In the genomic region with DNA sequence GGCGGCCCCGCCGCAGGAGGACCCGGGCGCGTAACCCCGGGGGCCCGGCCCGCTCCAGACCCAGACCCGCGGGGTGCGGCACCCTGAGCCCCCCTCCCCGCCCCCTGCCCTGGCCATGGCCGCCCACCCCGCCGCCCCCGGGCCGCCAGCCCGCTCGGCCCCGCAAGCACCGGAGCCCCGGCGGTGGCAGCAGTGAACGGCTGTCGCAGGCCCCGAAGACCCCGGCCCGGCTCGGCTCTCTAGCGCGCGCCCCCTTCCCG, we compare ENCODE assay signal across 10 cellular contexts. TPM values are rescaled to one million over a fixed set of nuclear protein-coding genes. Genes with fewer than 3 reads are reported as not detected.
DNase-seq lines count a peak whose midpoint lies in the region; ATAC-seq, FAIRE-seq and TF ChIP-seq lines count a peak whose summit lies in the region.
"Had no signal": no experiment of that assay in that cellular context is flagged by ENCODE, and none has a peak within 500 bp of the region (broad histone marks: within the 10 kb centered on the region; RNA-seq: fewer than 3 reads in every experiment).

No MANE protein-coding gene starts in this region.

- TF ChIP-seq CTCF in A549 (IDR thresholded peaks at IDR 0.05), result no peak
- no peak for TF ChIP-seq CTCF in HL-60 (IDR thresholded peaks at IDR 0.05; ENCODE audit: insufficient read depth, low read length)
- TF ChIP-seq CTCF in mucosa of descending colon (IDR thresholded peaks at IDR 0.05), result no peak

- intact Hi-C loops in mucosa of descending colon (cut with DNase I, micrococcal nuclease), result no loop called here

- H3K27me3 ChIP-seq in HL-60 (ENCODE audit: insufficient read depth, poor library complexity, severe bottlenecking), result peaks cover 3% of the 10 kb centered on the region

- no peak overlapping the region for H3K27ac Mint-ChIP-seq in central memory CD8-positive, alpha-beta T cell (ENCODE audit: low read depth)

- no peaks in the 10 kb centered on the region for H3K36me3 ChIP-seq in mucosa of descending colon (ENCODE audit: low read depth)

- H3K4me1 ChIP-seq in A549, result peaks cover 34% of the 10 kb centered on the region
- peaks cover 42% of the 10 kb centered on the region for H3K4me1 ChIP-seq in mucosa of descending colon (ENCODE audit: low read depth)

- peak overlapping the region; percentile 77 for H3K4me3 Mint-ChIP-seq in central memory CD8-positive, alpha-beta T cell

- H3K4me2 ChIP-seq in A549, result peak overlapping the region; percentile 99

- CTCF ChIA-PET in A549 (lab: Yijun Ruan, JAX), result interaction anchor here (1.2 to 4.1 kb wide), 4 partner anchors 8 to 162 kb away, joined by 3 to 117 read pairs (median 15); partner anchors contain the start of gene CYP27B1

- ATAC-seq in A549 (no peak), mucosa of descending colon (no peak), HG03460 (IDR thresholded peaks at IDR 0.05; ENCODE audit: unreplicated experiment) (no peak)
- no peak for ATAC-seq in central memory CD8-positive, alpha-beta T cell (replicated peaks; ENCODE audit: extremely low read depth, poor library complexity, severe bottlenecking)

- no peaks in the 10 kb centered on the region for H3K9me3 ChIP-seq in A549
- H3K9me3 ChIP-seq in mucosa of descending colon, result no peaks in the 10 kb centered on the region

- POLR2A ChIA-PET in A549 (lab: Yijun Ruan, JAX), result no interaction called here

- no peak for TF ChIP-seq POLR2A in A549 (IDR thresholded peaks at IDR 0.05; ENCODE audit: low read length)
- TF ChIP-seq POLR2A in erythroblast (IDR thresholded peaks at IDR 0.05; ENCODE audit: low read length), result no peak

- H3K4me1 Mint-ChIP-seq in central memory CD8-positive, alpha-beta T cell, result peaks cover 66% of the 10 kb centered on the region

- peak overlapping the region; percentile 71 to 94 for H3K27ac ChIP-seq in A549
- H3K27ac ChIP-seq in HL-60 (replicated peaks), result no peak overlapping the region

- H3K27me3 Mint-ChIP-seq in central memory CD8-positive, alpha-beta T cell, result no peaks in the 10 kb centered on the region

- TF ChIP-seq EP300 in A549 (IDR thresholded peaks at IDR 0.05), result no peak

- no peak for FAIRE-seq in A549 (lab: Jason Lieb, UNC)
- FAIRE-seq: TTC549 had no signal

- DNase-seq in A549 (ENCODE audit: low read depth in 1 of 2, low spot score in 1 of 2) (no peak), HL-60 (ENCODE audit: low read depth in 1 of 2, low spot score in 1 of 2) (no peak), mucosa of descending colon (no peak), NCI-H526 (lab: John Stamatoyannopoulos, UW) (no peak), erythroblast (lab: John Stamatoyannopoulos, UW) (no peak), HuH-7.5 (ENCODE audit: low spot score) (no peak)
- no peak for DNase-seq in central memory CD8-positive, alpha-beta T cell (ENCODE audit: low spot score in 2 of 2)
- DNase-seq: DMS 273 treated with DMSO at 0.1 percent for 48 hours had no signal

- no peaks in the 10 kb centered on the region for H3K9me3 Mint-ChIP-seq in central memory CD8-positive, alpha-beta T cell

- H3K36me3 Mint-ChIP-seq in central memory CD8-positive, alpha-beta T cell (ENCODE audit: insufficient read depth), result peaks cover 28% of the 10 kb centered on the region

- TF ChIP-seq RAD21 in A549 (conservative IDR thresholded peaks at IDR 0.05 in 1 of 2, IDR thresholded peaks at IDR 0.05 in 1 of 2), result no peak

- H3K4me3 ChIP-seq in A549 (peak overlapping the region; percentile 77), HL-60 (replicated peaks; ENCODE audit: insufficient read depth, low read length) (peak overlapping the region; percentile 68), mucosa of descending colon (peak overlapping the region; percentile 50)

- 4% methylated on average over 5 of the region's 34 CpGs for WGBS in A549 (ENCODE audit: missing lambda C conversion rate)

TF ChIP-seq in A549, 52 proteins besides CTCF, POLR2A, EP300 and RAD21:
- TF ChIP-seq ZC3H11A (IDR thresholded peaks at IDR 0.05), result no peak
- TF ChIP-seq HOXB5 (CRISPR knock-in tag; IDR thresholded peaks at IDR 0.05), result no peak
- TF ChIP-seq, protein P1, sequence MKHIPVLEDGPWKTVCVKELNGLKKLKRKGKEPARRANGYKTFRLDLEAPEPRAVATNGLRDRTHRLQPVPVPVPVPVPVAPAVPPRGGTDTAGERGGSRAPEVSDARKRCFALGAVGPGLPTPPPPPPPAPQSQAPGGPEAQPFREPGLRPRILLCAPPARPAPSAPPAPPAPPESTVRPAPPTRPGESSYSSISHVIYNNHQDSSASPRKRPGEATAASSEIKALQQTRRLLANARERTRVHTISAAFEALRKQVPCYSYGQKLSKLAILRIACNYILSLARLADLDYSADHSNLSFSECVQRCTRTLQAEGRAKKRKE (CRISPR knock-in tag; IDR thresholded peaks at IDR 0.05; ENCODE audit: low read depth), result no peak
- TF ChIP-seq NFE2L2 (conservative IDR thresholded peaks at IDR 0.05; ENCODE audit: low read length), result no peak
- no peak for TF ChIP-seq FOXS1 (CRISPR knock-in tag; IDR thresholded peaks at IDR 0.05)
- no peak for TF ChIP-seq ZSCAN20 (CRISPR knock-in tag; IDR thresholded peaks at IDR 0.05)
- no peak for TF ChIP-seq EHF (CRISPR knock-in tag; IDR thresholded peaks at IDR 0.05)
- no peak for TF ChIP-seq CHD4 (IDR thresholded peaks at IDR 0.05; ENCODE audit: borderline replicate concordance)
- TF ChIP-seq HMGXB4 (CRISPR knock-in tag; IDR thresholded peaks at IDR 0.05; ENCODE audit: borderline replicate concordance), result no peak
- no peak for TF ChIP-seq HEYL (CRISPR knock-in tag; IDR thresholded peaks at IDR 0.05)
- TF ChIP-seq ESRRA (IDR thresholded peaks at IDR 0.05; ENCODE audit: borderline replicate concordance, low read length), result no peak
- no peak for TF ChIP-seq NPAS2 (CRISPR knock-in tag; IDR thresholded peaks at IDR 0.05; ENCODE audit: borderline replicate concordance)
- no peak for TF ChIP-seq CEBPB (IDR thresholded peaks at IDR 0.05)
- TF ChIP-seq EHMT2 (IDR thresholded peaks at IDR 0.05; ENCODE audit: low read depth), result no peak
- TF ChIP-seq JUNB (IDR thresholded peaks at IDR 0.05), result no peak

RNA-seq across cellular contexts. Expression of gene MARCHF9, which starts 0.2 kb away (rescaled TPM):
- polyA plus RNA-seq in A549 (2011; rRNA removed), result 7.2 and 8.4 TPM in 2 replicates
- 4.5 and 5.5 TPM in 2 replicates for polyA plus RNA-seq in A549 (2012; cell fraction: cytosol; rRNA removed)
- 7.2 and 7.3 TPM in 2 replicates for polyA plus RNA-seq in A549 (2012; cell fraction: nucleus; rRNA removed)
- 4.7 to 6.8 TPM (median 5.9 TPM) in 3 replicates for polyA plus RNA-seq in A549 (2017; fragmentation: RNase III; extraction: RNeasy Plus Mini Kit Qiagen cat#74134 plus additional on column Dnase treatment)
- polyA minus RNA-seq in A549 (2011; rRNA and poly(A)+ RNA removed), result 7.7 and 9.8 TPM in 2 replicates
- total RNA-seq in mucosa of descending colon, result 10 to 100 TPM; 10.5 to 15.1 (median 11.7) TPM

RNA-seq across cellular contexts. Expression of gene CDK4, which starts 3.0 kb away (rescaled TPM):
- 226 and 289 TPM in 2 replicates for polyA plus RNA-seq in A549 (2011; rRNA removed)
- 345 and 419 TPM in 2 replicates for polyA plus RNA-seq in A549 (2012; cell fraction: cytosol; rRNA removed)
- 211 and 266 TPM in 2 replicates for polyA plus RNA-seq in A549 (2012; cell fraction: nucleus; rRNA removed)
- polyA plus RNA-seq in A549 (2017; fragmentation: RNase III; extraction: RNeasy Plus Mini Kit Qiagen cat#74134 plus additional on column Dnase treatment), result 226 to 255 TPM (median 229 TPM) in 3 replicates
- 187 and 240 TPM in 2 replicates for polyA minus RNA-seq in A549 (2011; rRNA and poly(A)+ RNA removed)
- total RNA-seq in mucosa of descending colon, result 10 to 100 TPM; 41.4 to 62.7 (median 60.2) TPM

RNA-seq across cellular contexts. Expression of gene TSPAN31, which starts 10.3 kb away (rescaled TPM):
- 51.9 and 61.0 TPM in 2 replicates for polyA plus RNA-seq in A549 (2011; rRNA removed)
- 15.5 and 17.2 TPM in 2 replicates for polyA plus RNA-seq in A549 (2012; cell fraction: cytosol; rRNA removed)
- polyA plus RNA-seq in A549 (2012; cell fraction: nucleus; rRNA removed), result 11.0 and 15.4 TPM in 2 replicates
- 20.6 to 27.1 TPM (median 22.8 TPM) in 3 replicates for polyA plus RNA-seq in A549 (2017; fragmentation: RNase III; extraction: RNeasy Plus Mini Kit Qiagen cat#74134 plus additional on column Dnase treatment)
- polyA minus RNA-seq in A549 (2011; rRNA and poly(A)+ RNA removed), result 39.7 and 53.3 TPM in 2 replicates
- total RNA-seq in mucosa of descending colon, result 10 to 100 TPM; 29.2 to 39.8 (median 30.5) TPM

RNA-seq across cellular contexts. Expression of gene CYP27B1, which starts 11.8 kb away (rescaled TPM):
- polyA plus RNA-seq in A549 (2011; rRNA removed) (1.8 and 1.9 TPM in 2 replicates), A549 (2017; fragmentation: RNase III; extraction: RNeasy Plus Mini Kit Qiagen cat#74134 plus additional on column Dnase treatment) (1.9 to 2.9 TPM (median 2.3 TPM) in 3 replicates)
- polyA plus RNA-seq in A549 (2012; cell fraction: cytosol; rRNA removed), result 2.6 and 3.0 TPM in 2 replicates
- 22.0 and 26.2 TPM in 2 replicates for polyA plus RNA-seq in A549 (2012; cell fraction: nucleus; rRNA removed)
- 1.5 and 2.0 TPM in 2 replicates for polyA minus RNA-seq in A549 (2011; rRNA and poly(A)+ RNA removed)
- total RNA-seq in mucosa of descending colon, result 1 to 10 TPM; 1.2 to 2.1 (median 1.4) TPM

RNA-seq across cellular contexts. Expression of gene AGAP2, which starts 16.6 kb away (rescaled TPM):
- 0.26 and 0.36 TPM in 2 replicates for polyA plus RNA-seq in A549 (2011; rRNA removed)
- 0.17 and 0.30 TPM in 2 replicates for polyA plus RNA-seq in A549 (2012; cell fraction: cytosol; rRNA removed)
- 0.76 and 0.83 TPM in 2 replicates for polyA plus RNA-seq in A549 (2012; cell fraction: nucleus; rRNA removed)
- 0.21 to 0.45 TPM (median 0.28 TPM) in 3 replicates for polyA plus RNA-seq in A549 (2017; fragmentation: RNase III; extraction: RNeasy Plus Mini Kit Qiagen cat#74134 plus additional on column Dnase treatment)
- polyA minus RNA-seq in A549 (2011; rRNA and poly(A)+ RNA removed), result 0.58 and 0.74 TPM in 2 replicates
- total RNA-seq in mucosa of descending colon, result 1 to 10 TPM; 1.3 to 2.7 (median 2.2) TPM
